ENCODE assay signal across 15 cellular contexts in the genomic region with DNA sequence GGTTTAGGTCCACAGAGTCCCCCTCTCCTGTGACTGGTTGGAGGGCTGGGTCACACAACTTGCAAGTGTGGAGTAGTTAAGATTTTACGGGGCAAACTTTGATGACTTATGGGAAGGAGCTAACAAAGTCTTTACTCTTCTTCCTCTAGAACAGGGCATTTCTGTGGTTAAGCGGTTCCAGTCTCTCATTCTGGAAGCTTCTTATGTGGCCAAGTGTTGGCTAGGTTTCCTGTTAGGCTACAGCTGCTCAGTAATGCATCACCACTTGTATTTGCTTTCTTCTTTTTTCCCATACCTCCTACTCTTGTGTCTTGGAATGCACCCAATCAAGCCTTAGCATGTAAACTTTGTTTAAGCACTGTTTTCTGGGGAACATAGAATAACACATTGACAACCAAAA.
A peak's percentile ranks its signal among the peaks of the same experiment; 100 is the strongest.
DNase-seq lines count a peak whose midpoint lies in the region; ATAC-seq, FAIRE-seq and TF ChIP-seq lines count a peak whose summit lies in the region.
"Had no signal": no experiment of that assay in that cellular context is flagged by ENCODE, and none has a peak within 500 bp of the region (broad histone marks: within the 10 kb centered on the region; RNA-seq: fewer than 3 reads in every experiment).

No MANE protein-coding gene starts in this region.

- FAIRE-seq in RCC 7860 (lab: Jason Lieb, UNC) (no peak), urothelium cell line (lab: Jason Lieb, UNC) (no peak)
- FAIRE-seq: GM18507, HTR-8/SVneo had no signal

- 43 to 55% methylated on average over 2 of the region's 2 CpGs for WGBS in GM23248 (ENCODE audit: low coverage in 1 of 2, low lambda C conversion rate in 2 of 2, missing lambda C conversion rate in 2 of 2), 2 experiments
- WGBS in ovary, 3 donors: 71 to 84% (median 73%) methylated on average over 2 of the region's 2 CpGs
- 87% methylated on average over 2 of the region's 2 CpGs for whole genome bisulfite sequencing in right cardiac atrium

- intact Hi-C loops in ovary (cut with DNase I): no loop called here
- intact Hi-C loops in right cardiac atrium (cut with DNase I): no loop called here

- H3K27ac ChIP-seq in GM23248: no peak overlapping the region
- H3K27ac ChIP-seq in epithelial cell of prostate: no peak overlapping the region
- no peak overlapping the region for H3K27ac ChIP-seq in ovary
- no peak overlapping the region for H3K27ac ChIP-seq in right cardiac atrium (ENCODE audit: low read length)

- TF ChIP-seq POLR2A in ovary (IDR thresholded peaks at IDR 0.05): no peak

- no peak for ATAC-seq in right cardiac atrium
- ATAC-seq: HCT116 had no signal

- in situ Hi-C loops in GM23248 (cut with MboI): no loop called here

- H3K4me2 ChIP-seq in GM23248 (ENCODE audit: unreplicated experiment): no peak overlapping the region

- H3K4me1 ChIP-seq in GM23248 (ENCODE audit: insufficient read depth): no peaks in the 10 kb centered on the region
- H3K4me1 ChIP-seq in ovary (ENCODE audit: insufficient read depth): no peaks in the 10 kb centered on the region
- no peaks in the 10 kb centered on the region for H3K4me1 ChIP-seq in right cardiac atrium (ENCODE audit: control insufficient read depth, insufficient read depth, low read length)

- H3F3A ChIP-seq in GM23248 (ENCODE audit: insufficient read depth): no peaks in the 10 kb centered on the region

- H3K9ac ChIP-seq in GM23248: no peak overlapping the region

- no peaks in the 10 kb centered on the region for H3K9me2 ChIP-seq in GM23248 (ENCODE audit: insufficient read depth)

- no peak overlapping the region for H2AFZ ChIP-seq in GM23248

- H3K79me2 ChIP-seq in GM23248 (ENCODE audit: insufficient read depth): no peaks in the 10 kb centered on the region

- no peak overlapping the region for H3K4me3 ChIP-seq in GM23248
- H3K4me3 ChIP-seq in ovary: no peak overlapping the region
- no peak overlapping the region for H3K4me3 ChIP-seq in right cardiac atrium (ENCODE audit: low read length)

- peak; percentile 5 for DNase-seq in GM23248
- DNase-seq in RCC 7860 (ENCODE audit: low spot score): peak; percentile 8
- DNase-seq in epithelial cell of prostate (ENCODE audit: low read depth, low spot score): peak; percentile 16
- peak; percentile 54 for DNase-seq in urothelium cell line (ENCODE audit: low spot score)
- no peak for DNase-seq in ovary
- no peak for DNase-seq in COR-L47 (lab: John Stamatoyannopoulos, UW)
- DNase-seq in right cardiac atrium: no peak
- DNase-seq: NCI-H1092 treated with DMSO at 0.1 percent for 48 hours, NCI-H1694 treated with DMSO at 0.1 percent for 48 hours, NCI-H446, NCI-H774, Right ventricle myocardium superior had no signal

- no peaks in the 10 kb centered on the region for H4K20me1 ChIP-seq in GM23248 (ENCODE audit: insufficient read depth)

- H3K36me3 ChIP-seq in GM23248 (ENCODE audit: low read depth) (no peaks in the 10 kb centered on the region), ovary (no peaks in the 10 kb centered on the region)

- TF ChIP-seq CTCF in ovary (IDR thresholded peaks at IDR 0.05): no peak

- TF ChIP-seq EP300 in ovary (IDR thresholded peaks at IDR 0.05): no peak

- H3K9me3 ChIP-seq in GM23248 (ENCODE audit: low read depth) (no peaks in the 10 kb centered on the region), ovary (no peaks in the 10 kb centered on the region), right cardiac atrium (ENCODE audit: control insufficient read depth, low read length) (no peaks in the 10 kb centered on the region)

- H3K27me3 ChIP-seq in GM23248 (replicated peaks; ENCODE audit: insufficient read depth) (no peaks in the 10 kb centered on the region), ovary (no peaks in the 10 kb centered on the region), right cardiac atrium (ENCODE audit: control insufficient read depth, insufficient read depth) (no peaks in the 10 kb centered on the region)

Comparison
In these comparisons a context has a peak if more than half of its experiments do, and no peak if none do; other contexts are left out.
1. DNase-seq: peak in GM23248 (single experiment), RCC 7860 (single experiment), epithelial cell of prostate (single experiment) and urothelium cell line (single experiment); none in ovary (0 of 5), COR-L47 (single experiment) and right cardiac atrium (0 of 3).